1 cellular context compared by ENCODE assay signal in genomic region chr17:32927201-32927723, GRCh38.
TF ChIP-seq lines count a peak whose summit lies in the region.

No MANE protein-coding gene starts in this region.

TF ChIP-seq in HepG2, 621 proteins besides CTCF, POLR2A, EP300 and RAD21 (continued from another document and continues in another):
- TF ChIP-seq ZNF318 (CRISPR knock-in tag; IDR thresholded peaks at IDR 0.05) (peak; percentile 34; the same call in 1 of the 2 replicates), IRX3 (CRISPR knock-in tag; IDR thresholded peaks at IDR 0.05; ENCODE audit: borderline replicate concordance, low read depth) (no peak), ZNF660 (CRISPR knock-in tag; IDR thresholded peaks at IDR 0.05; ENCODE audit: borderline replicate concordance, low read depth) (no peak), SP140L (CRISPR knock-in tag; IDR thresholded peaks at IDR 0.05; ENCODE audit: borderline replicate concordance) (no peak), HOXA9 (CRISPR knock-in tag; IDR thresholded peaks at IDR 0.05; ENCODE audit: borderline replicate concordance) (no peak), ZNF33B (CRISPR knock-in tag; IDR thresholded peaks at IDR 0.05) (no peak), ZNF564 (CRISPR knock-in tag; IDR thresholded peaks at IDR 0.05) (0 out of 2 replicates have a peak, but pooled peaks have one; percentile 51), HOMEZ (CRISPR knock-in tag; IDR thresholded peaks at IDR 0.05; ENCODE audit: low read depth) (peak; percentile 74), HDAC2 (CRISPR knock-in tag; IDR thresholded peaks at IDR 0.05) (peak; percentile 94), SNAPC5 (CRISPR knock-in tag; IDR thresholded peaks at IDR 0.05; ENCODE audit: borderline replicate concordance) (no peak), ZNF276 (CRISPR knock-in tag; IDR thresholded peaks at IDR 0.05; ENCODE audit: low read depth) (no peak), E2F1 (CRISPR knock-in tag; IDR thresholded peaks at IDR 0.05) (no peak), ZFP36L2 (CRISPR knock-in tag; IDR thresholded peaks at IDR 0.05) (no peak), KLF13 (CRISPR knock-in tag; IDR thresholded peaks at IDR 0.05) (no peak), ZNF296 (CRISPR knock-in tag; conservative IDR thresholded peaks at IDR 0.05) (no peak), ZNF687 (CRISPR knock-in tag; IDR thresholded peaks at IDR 0.05) (peak; percentile 70), JUN (CRISPR knock-in tag; IDR thresholded peaks at IDR 0.05) (no peak), NFE2 (CRISPR knock-in tag; IDR thresholded peaks at IDR 0.05) (no peak), FOXO1 (CRISPR knock-in tag; IDR thresholded peaks at IDR 0.05) (peak; percentile 81; the same call in 1 of the 2 replicates), TMF1 (CRISPR knock-in tag; IDR thresholded peaks at IDR 0.05; ENCODE audit: low read depth) (no peak), HNRNPH1 (optimal IDR thresholded peaks at IDR 0.05; ENCODE audit: low read depth, low read length) (no peak), ZNF441 (CRISPR knock-in tag; IDR thresholded peaks at IDR 0.05; ENCODE audit: borderline replicate concordance) (peak; percentile 66; the same call in 1 of the 2 replicates), ZBTB7A (CRISPR knock-in tag; IDR thresholded peaks at IDR 0.05) (peak; percentile 89), SPEN (CRISPR knock-in tag; IDR thresholded peaks at IDR 0.05; ENCODE audit: low read depth) (no peak), FOXK2 (IDR thresholded peaks at IDR 0.05) (no peak), PBX2 (CRISPR knock-in tag; IDR thresholded peaks at IDR 0.05) (no peak), ZNF354B (CRISPR knock-in tag; IDR thresholded peaks at IDR 0.05) (no peak), ZNF75D (CRISPR knock-in tag; IDR thresholded peaks at IDR 0.05; ENCODE audit: borderline replicate concordance) (no peak), SP2 (CRISPR knock-in tag; IDR thresholded peaks at IDR 0.05) (no peak), SOX5 (CRISPR knock-in tag; IDR thresholded peaks at IDR 0.05; ENCODE audit: borderline replicate concordance) (no peak), MEF2D (CRISPR knock-in tag; IDR thresholded peaks at IDR 0.05) (no peak), ZNF710 (CRISPR knock-in tag; IDR thresholded peaks at IDR 0.05; ENCODE audit: borderline replicate concordance) (peak; percentile 72; the same call in 1 of the 2 replicates), FUBP1 (CRISPR knock-in tag; IDR thresholded peaks at IDR 0.05; ENCODE audit: borderline replicate concordance) (no peak), ZFAT (CRISPR knock-in tag; conservative IDR thresholded peaks at IDR 0.05) (no peak), MXD1 (CRISPR knock-in tag; IDR thresholded peaks at IDR 0.05) (no peak), ZSCAN20 (CRISPR knock-in tag; IDR thresholded peaks at IDR 0.05; ENCODE audit: borderline replicate concordance) (no peak), KMT2A (CRISPR knock-in tag; IDR thresholded peaks at IDR 0.05) (peak; percentile 48; the same call in 1 of the 2 replicates)
